In genomic region chr5:149823350-149823749, GRCh38 we compare ENCODE assay signal across 22 cellular contexts.
DNase-seq lines count a peak whose midpoint lies in the region; ATAC-seq and TF ChIP-seq lines count a peak whose summit lies in the region.
"Had no signal": no experiment of that assay in that cellular context is flagged by ENCODE, and none has a peak within 500 bp of the region (broad histone marks: within the 10 kb centered on the region; RNA-seq: fewer than 3 reads in every experiment).

No MANE protein-coding gene starts in this region.

- intact Hi-C loops in heart left ventricle (cut with DNase I): loop anchor here in 4 of 10 donors (5.0 to 10.0 kb wide), 3 partner anchors 46 to 59 kb away; no protein-coding TSS in a partner anchor
- intact Hi-C loops in Right ventricle myocardium inferior (cut with DNase I): loop anchor here (1.0 kb wide), 1 partner anchor 44 kb away; no protein-coding TSS in a partner anchor
- intact Hi-C loops in posterior vena cava (cut with DNase I): no loop called here

- H3K4me2 ChIP-seq in parathyroid adenoma (ENCODE audit: low read length): no peak overlapping the region

- H3K27ac ChIP-seq in heart left ventricle: peak overlapping the region; percentile 19 to 92 (median 86)
- H3K27ac ChIP-seq in parathyroid adenoma: peak overlapping the region; percentile 25
- peak overlapping the region; percentile 12 for H3K27ac ChIP-seq in urinary bladder (ENCODE audit: low read depth)
- H3K27ac ChIP-seq: RWPE1, SK-N-MC had no signal

- H3K36me3 Mint-ChIP-seq in endothelial cell (ENCODE audit: low read depth, unreplicated experiment): no peaks in the 10 kb centered on the region
- H3K36me3 Mint-ChIP-seq: mesothelial cell of epicardium; natural killer cell; stimulated activated effector memory CD8-positive, alpha-beta T cell treated with anti-CD3 and anti-CD28 coated beads, Interleukin-12 subunit alpha, Interleukin-12 subunit beta, amount 100 ng/mL, for 72 hours had no signal

- H3K4me3 ChIP-seq in heart left ventricle (peak overlapping the region in 8 of 12 donors; percentile 7 to 16 (median 8)), parathyroid adenoma (ENCODE audit: low read depth, low read length) (no peak overlapping the region), urinary bladder (ENCODE audit: low read depth, low read length) (no peak overlapping the region)
- H3K4me3 ChIP-seq: SK-N-MC had no signal

- DNase-seq in heart left ventricle (no peak), Right ventricle myocardium inferior (ENCODE audit: missing footprints) (no peak), foreskin melanocyte (peak; percentile 48), posterior vena cava (ENCODE audit: low spot score) (no peak), endothelial cell (ENCODE audit: low spot score) (no peak), T-helper 9 cell (no peak)
- DNase-seq: activated CD4-positive, alpha-beta T cell treated with anti-CD3 and anti-CD28 coated beads for 4 hours; activated CD8-positive, alpha-beta memory T cell treated with anti-CD3 and anti-CD28 coated beads for 24 hours; activated gamma-delta T cell; activated T-cell treated with anti-CD3 and anti-CD28 coated beads, Interleukin-2, amount 50 U/mL, for 24 hours; CD4-positive, alpha-beta T cell; natural killer cell; NCI-H1694 treated with DMSO at 0.1 percent for 48 hours; retina; stimulated activated CD4-positive, alpha-beta T cell treated with anti-CD3 and anti-CD28 coated beads, Interleukin-4, amount 100 ng/mL, for 24 hours had no signal

- no peak overlapping the region for H3K4me3 Mint-ChIP-seq in endothelial cell (ENCODE audit: unreplicated experiment)
- H3K4me3 Mint-ChIP-seq: activated T-cell treated with anti-CD3 and anti-CD28 coated beads, Interleukin-2, amount 50 U/mL, for 24 hours; CD4-positive, alpha-beta T cell; IgD-negative memory B cell; mesothelial cell of epicardium; natural killer cell; stimulated activated effector memory CD8-positive, alpha-beta T cell treated with anti-CD3 and anti-CD28 coated beads, Interleukin-12 subunit alpha, Interleukin-12 subunit beta, amount 100 ng/mL, for 72 hours had no signal

- H3K9me3 ChIP-seq in heart left ventricle (no peaks in the 10 kb centered on the region), parathyroid adenoma (ENCODE audit: control insufficient read depth, low read length) (no peaks in the 10 kb centered on the region)

- H3K27me3 Mint-ChIP-seq in endothelial cell (ENCODE audit: unreplicated experiment): peaks cover 5% of the 10 kb centered on the region
- H3K27me3 Mint-ChIP-seq: activated T-cell treated with anti-CD3 and anti-CD28 coated beads, Interleukin-2, amount 50 U/mL, for 24 hours; CD4-positive, alpha-beta T cell; IgD-negative memory B cell had no signal

- peaks cover 51% of the 10 kb centered on the region for H3K79me2 ChIP-seq in parathyroid adenoma

- no peaks in the 10 kb centered on the region for H3K9me3 Mint-ChIP-seq in endothelial cell (ENCODE audit: unreplicated experiment)
- H3K9me3 Mint-ChIP-seq: activated T-cell treated with anti-CD3 and anti-CD28 coated beads, Interleukin-2, amount 50 U/mL, for 24 hours; CD4-positive, alpha-beta T cell; IgD-negative memory B cell; mesothelial cell of epicardium; natural killer cell; stimulated activated effector memory CD8-positive, alpha-beta T cell treated with anti-CD3 and anti-CD28 coated beads, Interleukin-12 subunit alpha, Interleukin-12 subunit beta, amount 100 ng/mL, for 72 hours had no signal

- TF ChIP-seq CTCF in heart left ventricle (IDR thresholded peaks at IDR 0.05): no peak
- no peak for TF ChIP-seq CTCF in parathyroid adenoma (IDR thresholded peaks at IDR 0.05)
- TF ChIP-seq CTCF in endothelial cell (IDR thresholded peaks at IDR 0.05; ENCODE audit: unreplicated experiment): no peak

- H3K9ac ChIP-seq in parathyroid adenoma: no peak overlapping the region

- no peak overlapping the region for H3K27ac Mint-ChIP-seq in endothelial cell (ENCODE audit: unreplicated experiment)
- H3K27ac Mint-ChIP-seq: CD4-positive, alpha-beta T cell; mesothelial cell of epicardium; natural killer cell; stimulated activated effector memory CD8-positive, alpha-beta T cell treated with anti-CD3 and anti-CD28 coated beads, Interleukin-12 subunit alpha, Interleukin-12 subunit beta, amount 100 ng/mL, for 72 hours had no signal

- WGBS in heart left ventricle, 4 donors: 34 to 47% (median 41%) methylated on average over 5 of the region's 5 CpGs
- 64% methylated on average over 5 of the region's 5 CpGs for WGBS in urinary bladder

- no peak for TF ChIP-seq POLR2A in heart left ventricle (IDR thresholded peaks at IDR 0.05)

- ATAC-seq in heart left ventricle: peak in 2 of 4 donors; percentile 12 to 15
- no peak for ATAC-seq in Right ventricle myocardium inferior
- ATAC-seq: natural killer cell; stimulated activated effector memory CD8-positive, alpha-beta T cell treated with anti-CD3 and anti-CD28 coated beads, Interleukin-12 subunit alpha, Interleukin-12 subunit beta, amount 100 ng/mL, for 72 hours had no signal

- no peak overlapping the region for H2AFZ ChIP-seq in parathyroid adenoma

- peaks cover 0 to 36% (median 8%) of the 10 kb centered on the region in 9 donors for H3K36me3 ChIP-seq in heart left ventricle
- H3K36me3 ChIP-seq in parathyroid adenoma (ENCODE audit: control insufficient read depth, insufficient read depth, low read length): no peaks in the 10 kb centered on the region
- no peaks in the 10 kb centered on the region for H3K36me3 ChIP-seq in urinary bladder (ENCODE audit: insufficient read depth)

- H3K4me1 Mint-ChIP-seq in endothelial cell (ENCODE audit: unreplicated experiment): peaks cover 40% of the 10 kb centered on the region
- H3K4me1 Mint-ChIP-seq: IgD-negative memory B cell; mesothelial cell of epicardium; stimulated activated effector memory CD8-positive, alpha-beta T cell treated with anti-CD3 and anti-CD28 coated beads, Interleukin-12 subunit alpha, Interleukin-12 subunit beta, amount 100 ng/mL, for 72 hours had no signal

- peaks cover 25 to 90% (median 66%) of the 10 kb centered on the region in 12 donors for H3K4me1 ChIP-seq in heart left ventricle
- H3K4me1 ChIP-seq in parathyroid adenoma: peaks cover 16% of the 10 kb centered on the region
- no peaks in the 10 kb centered on the region for H3K4me1 ChIP-seq in urinary bladder (ENCODE audit: insufficient read depth)

- H3K27me3 ChIP-seq in heart left ventricle (no peaks in the 10 kb centered on the region), parathyroid adenoma (ENCODE audit: control insufficient read depth, insufficient read depth, low read length) (no peaks in the 10 kb centered on the region)

Comparison
In these comparisons a context has a peak if more than half of its experiments do, and no peak if none do; other contexts are left out.
1. H3K27ac ChIP-seq: peak in every context shown above with its lines; median percentile 86 in heart left ventricle; 25 in parathyroid adenoma; 12 in urinary bladder.
2. H3K4me3 ChIP-seq: peak in heart left ventricle (8 of 12); none in parathyroid adenoma (single experiment) and urinary bladder (single experiment).